Comparison of ENCODE assay signal across 28 cellular contexts in the genomic region with DNA sequence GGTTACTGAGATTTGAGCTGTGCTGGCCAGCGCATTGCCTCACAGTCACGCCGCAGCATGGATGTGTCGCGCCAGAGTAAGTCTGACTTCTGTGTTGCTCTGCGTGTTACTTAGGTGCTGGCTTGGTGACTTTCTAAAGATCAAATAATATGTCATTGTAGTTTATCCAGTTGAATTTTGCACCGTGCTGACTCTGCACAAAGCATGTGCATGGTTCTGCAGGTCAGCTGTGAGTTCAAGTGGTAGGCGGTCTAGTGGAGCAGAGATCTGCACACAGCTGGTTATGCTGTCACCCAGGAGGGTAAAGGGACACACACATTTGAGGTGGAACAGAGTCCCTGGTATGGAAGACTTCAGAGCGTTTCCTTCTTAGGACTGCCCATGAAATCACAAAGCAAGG.
DNase-seq lines count a peak whose midpoint lies in the region; ATAC-seq, FAIRE-seq and TF ChIP-seq lines count a peak whose summit lies in the region.
"Had no signal": no experiment of that assay in that cellular context is flagged by ENCODE, and none has a peak within 500 bp of the region (broad histone marks: within the 10 kb centered on the region; RNA-seq: fewer than 3 reads in every experiment).

No MANE protein-coding gene starts in this region.

- H3K36me3 Mint-ChIP-seq in endothelial cell (ENCODE audit: low read depth, unreplicated experiment): peaks cover 43% of the 10 kb centered on the region

- no peak overlapping the region for H2AK9ac ChIP-seq in IMR-90 (replicated peaks; ENCODE audit: low read depth, low read length, poor library complexity)

- H4K20me1 ChIP-seq in HepG2 (ENCODE audit: insufficient read depth, low read length) (no peaks in the 10 kb centered on the region), IMR-90 (ENCODE audit: insufficient read depth, low read length) (no peaks in the 10 kb centered on the region)
- H4K20me1 ChIP-seq: BLaER1 had no signal

- H3K79me1 ChIP-seq in IMR-90 (ENCODE audit: low read depth in 1 of 2, low read length in 2 of 2): 0 out of 4 replicates have a peak, but pooled peaks cover under 1 to 3% of the 10 kb centered on the region in 2 experiments

- H3K4me2 ChIP-seq in HepG2 (ENCODE audit: low read depth, low read length) (no peak overlapping the region), IMR-90 (ENCODE audit: low read depth, low read length) (no peak overlapping the region)
- H3K4me2 ChIP-seq: BLaER1 had no signal

- TF ChIP-seq CTCF in HepG2 (CRISPR knock-in tag; IDR thresholded peaks at IDR 0.05): no peak
- no peak for TF ChIP-seq CTCF in right lobe of liver (IDR thresholded peaks at IDR 0.05)
- TF ChIP-seq CTCF in IMR-90 (conservative IDR thresholded peaks at IDR 0.05; ENCODE audit: low read depth, low read length): no peak
- TF ChIP-seq CTCF in endothelial cell (IDR thresholded peaks at IDR 0.05; ENCODE audit: unreplicated experiment): no peak
- TF ChIP-seq CTCF in GM20000 (IDR thresholded peaks at IDR 0.05; ENCODE audit: extremely low read depth, missing control alignments): no peak

- no peak overlapping the region for H3K14ac ChIP-seq in IMR-90 (replicated peaks; ENCODE audit: low read depth, low read length)

- H3K4me1 ChIP-seq in HepG2 (ENCODE audit: insufficient read depth, low read length) (no peaks in the 10 kb centered on the region), right lobe of liver (no peaks in the 10 kb centered on the region), IMR-90 (ENCODE audit: control insufficient read depth, insufficient read depth, low read length) (no peaks in the 10 kb centered on the region)
- H3K4me1 ChIP-seq: BE2C, BLaER1 had no signal

- no peak overlapping the region for H3K4ac ChIP-seq in IMR-90 (ENCODE audit: low read depth, low read length)

- no peaks in the 10 kb centered on the region for H3K27me3 Mint-ChIP-seq in endothelial cell (ENCODE audit: unreplicated experiment)
- H3K27me3 Mint-ChIP-seq: CD4-positive, alpha-beta memory T cell; CD4-positive, CD25-positive, alpha-beta regulatory T cell; CD8-positive, alpha-beta memory T cell had no signal

- TF ChIP-seq RAD21 in HepG2 (CRISPR knock-in tag; IDR thresholded peaks at IDR 0.05): no peak
- no peak for TF ChIP-seq RAD21 in IMR-90 (IDR thresholded peaks at IDR 0.05; ENCODE audit: low read length)

- no peak overlapping the region for H2BK20ac ChIP-seq in IMR-90 (ENCODE audit: low read depth, low read length)

- in situ Hi-C loops in HepG2 (cut with HindIII; ENCODE audit: extremely low pct_ligation_motif_present, low pct_unique_long_range_greater_than_20kb) (no loop called here), IMR-90 (cut with MboI; ENCODE audit: low sequenced_read_pairs) (no loop called here)

- no peaks in the 10 kb centered on the region; the same call in 1 of the 2 replicates for H3K9me1 ChIP-seq in IMR-90 (ENCODE audit: insufficient read depth, low read length)

- BruUV-seq in HepG2 (replicated peaks; lab: Mats Ljungman, UMichigan): no TSS peak
- no TSS peak for BruUV-seq in IMR-90 (replicated peaks; lab: Mats Ljungman, UMichigan)

- no peak overlapping the region for H2AFZ ChIP-seq in HepG2 (ENCODE audit: low read length)
- H2AFZ ChIP-seq in IMR-90 (replicated peaks; ENCODE audit: low read length, poor library complexity): no peak overlapping the region

- H2AK5ac ChIP-seq in IMR-90 (ENCODE audit: low read depth, low read length): no peak overlapping the region

- DNase-seq in HepG2 (ENCODE audit: low spot score): no peak
- no peak for DNase-seq in right lobe of liver
- no peak for DNase-seq in IMR-90
- DNase-seq in endothelial cell (ENCODE audit: low spot score): no peak
- DNase-seq in urothelium cell line (ENCODE audit: low spot score): no peak
- DNase-seq in SW 1271 (lab: John Stamatoyannopoulos, UW): no peak
- no peak for DNase-seq in AML-193 (lab: John Stamatoyannopoulos, UW)
- no peak for DNase-seq in GM20000 (ENCODE audit: low spot score)
- DNase-seq: 8988T; BE2C; C1 segment of cervical spinal cord; CD4-positive, alpha-beta memory T cell; CD4-positive, CD25-positive, alpha-beta regulatory T cell; CD8-positive, alpha-beta memory T cell; COR-L47; DMS 273 treated with DMSO at 0.1 percent for 48 hours; DMS153; DMS53; DMS79; DND-41; EL; GDM1 had no signal

- H3K9ac ChIP-seq in HepG2 (ENCODE audit: insufficient read depth, low read depth, low read length) (no peak overlapping the region), IMR-90 (ENCODE audit: low read depth, low read length) (no peak overlapping the region)
- H3K9ac ChIP-seq: BLaER1 had no signal

- H3K36me3 ChIP-seq in HepG2 (replicated peaks in 1 of 2; ENCODE audit: control insufficient read depth in 1 of 2, insufficient read depth in 2 of 2, low read length in 2 of 2) (peaks cover 7 to 47% of the 10 kb centered on the region in 2 experiments), right lobe of liver (peaks cover 0 to 35% (median 12%) of the 10 kb centered on the region in 4 donors), IMR-90 (ENCODE audit: control insufficient read depth, insufficient read depth, low read length) (peaks cover 33% of the 10 kb centered on the region)
- H3K36me3 ChIP-seq: BE2C had no signal

- no peak overlapping the region for H3K18ac ChIP-seq in IMR-90 (ENCODE audit: low read depth, low read length)

- no peak overlapping the region for H4K8ac ChIP-seq in IMR-90 (ENCODE audit: low read depth in 2 of 2, low read length in 2 of 2)

- no peak for TF ChIP-seq POLR2A in HepG2 (IDR thresholded peaks at IDR 0.05; ENCODE audit: insufficient read depth in 1 of 2, low read depth in 2 of 2, low read length in 2 of 2)
- no peak for TF ChIP-seq POLR2A in right lobe of liver (IDR thresholded peaks at IDR 0.05)
- TF ChIP-seq POLR2A in IMR-90 (IDR thresholded peaks at IDR 0.05; ENCODE audit: low read depth, low read length): no peak

- H3K9me3 ChIP-seq in HepG2 (ENCODE audit: low read length) (no peaks in the 10 kb centered on the region), right lobe of liver (no peaks in the 10 kb centered on the region), IMR-90 (ENCODE audit: control insufficient read depth, insufficient read depth, low read length) (no peaks in the 10 kb centered on the region)
- H3K9me3 ChIP-seq: BE2C had no signal

- no peak for TF ChIP-seq EP300 in HepG2 (IDR thresholded peaks at IDR 0.05; ENCODE audit: low read depth in 2 of 2, low read length in 2 of 2)
- no peak for TF ChIP-seq EP300 in HepG2 (CRISPR knock-in tag; IDR thresholded peaks at IDR 0.05; ENCODE audit: borderline replicate concordance)

- H3K9me3 Mint-ChIP-seq in endothelial cell (ENCODE audit: unreplicated experiment): no peaks in the 10 kb centered on the region
- H3K9me3 Mint-ChIP-seq: CD4-positive, alpha-beta memory T cell; CD8-positive, alpha-beta memory T cell had no signal

- intact Hi-C loops in HepG2 (cut with micrococcal nuclease; ENCODE audit: unreplicated experiment): no loop called here
- intact Hi-C loops in right lobe of liver (cut with DNase I): no loop called here
- intact Hi-C loops in IMR-90 (cut with micrococcal nuclease): no loop called here

- 98% methylated on average over 9 of the region's 9 CpGs for WGBS in HepG2 (ENCODE audit: low lambda C conversion rate)
- 98% methylated on average over 6 of the region's 9 CpGs for WGBS in right lobe of liver (ENCODE audit: insufficient coverage, low coverage, low lambda C conversion rate, missing lambda C conversion rate)
- 96% methylated on average over 6 of the region's 9 CpGs; no CpG with 5 or more reads in 1 of the 2 experiments for WGBS in IMR-90 (ENCODE audit: extremely low coverage in 2 of 2, insufficient read length in 1 of 2), 2 experiments

- no peak overlapping the region for H3K27ac Mint-ChIP-seq in endothelial cell (ENCODE audit: unreplicated experiment)
- H3K27ac Mint-ChIP-seq: CD4-positive, alpha-beta memory T cell had no signal

- H3K79me2 ChIP-seq in HepG2 (ENCODE audit: insufficient read depth, low read length): no peaks in the 10 kb centered on the region

- H4K91ac ChIP-seq in IMR-90 (ENCODE audit: insufficient read depth, low read depth, low read length): no peak overlapping the region

- no peaks in the 10 kb centered on the region for H3K4me1 Mint-ChIP-seq in endothelial cell (ENCODE audit: unreplicated experiment)
- H3K4me1 Mint-ChIP-seq: CD14-positive monocyte; CD4-positive, alpha-beta memory T cell; CD4-positive, CD25-positive, alpha-beta regulatory T cell; CD8-positive, alpha-beta memory T cell had no signal

- H4K5ac ChIP-seq in IMR-90 (ENCODE audit: low read depth, low read length): no peak overlapping the region

- no peak overlapping the region for H3K56ac ChIP-seq in IMR-90 (ENCODE audit: extremely low read depth, insufficient read depth, low read length)

- ATAC-seq in HepG2 (no peak), right lobe of liver (no peak), IMR-90 (ENCODE audit: low read depth) (no peak)
- ATAC-seq: GM12878 had no signal

- H2BK120ac ChIP-seq in IMR-90 (ENCODE audit: low read depth, low read length): no peak overlapping the region

- POLR2A ChIA-PET in HepG2 (lab: Yijun Ruan, JAX): no interaction called here
- POLR2A ChIA-PET in IMR-90 (lab: Charles Lee; ENCODE audit: unreplicated experiment): no interaction called here

- H3K4me3 Mint-ChIP-seq in endothelial cell (ENCODE audit: unreplicated experiment): peak overlapping the region; percentile 80
- H3K4me3 Mint-ChIP-seq: CD14-positive monocyte; CD4-positive, alpha-beta memory T cell; CD4-positive, CD25-positive, alpha-beta regulatory T cell; CD8-positive, alpha-beta memory T cell had no signal

- dilution Hi-C loops in IMR-90 (cut with HindIII; ENCODE audit: low sequenced_read_pairs, unreplicated experiment): no loop called here

- no peak overlapping the region for H2BK15ac ChIP-seq in IMR-90 (ENCODE audit: low read depth, low read length)

- CTCF ChIA-PET in HepG2 (lab: Yijun Ruan, JAX; ENCODE audit: low intra/inter-chr PET ratio, low total read pairs): no interaction called here
- CTCF ChIA-PET in IMR-90 (lab: Yijun Ruan, JAX): no interaction called here

- H2BK5ac ChIP-seq in IMR-90 (ENCODE audit: low read depth, low read length, poor library complexity, severe bottlenecking): no peak overlapping the region

- no peak for FAIRE-seq in HepG2 (lab: Jason Lieb, UNC)
- peak; percentile 80 for FAIRE-seq in urothelium cell line (lab: Jason Lieb, UNC)
- FAIRE-seq: A204.1, GM12878, GM12892, GM18507 had no signal

- H3K27me3 ChIP-seq in HepG2 (ENCODE audit: control insufficient read depth in 1 of 2, insufficient read depth in 2 of 2, low read length in 2 of 2) (no peaks in the 10 kb centered on the region), right lobe of liver (no peaks in the 10 kb centered on the region), IMR-90 (ENCODE audit: control insufficient read depth, insufficient read depth, low read length) (no peaks in the 10 kb centered on the region)
- H3K27me3 ChIP-seq: BE2C, BLaER1 had no signal

- H3K27ac ChIP-seq in HepG2 (ENCODE audit: extremely low read length, insufficient read depth, low read length) (no peak overlapping the region), right lobe of liver (no peak overlapping the region), IMR-90 (ENCODE audit: insufficient read depth, low read length) (no peak overlapping the region)
- H3K27ac ChIP-seq: BLaER1 had no signal

- H3K23ac ChIP-seq in IMR-90 (ENCODE audit: low read depth, low read length): no peak overlapping the region

- H3K4me3 ChIP-seq in HepG2 (replicated peaks in 1 of 3; ENCODE audit: insufficient read depth in 1 of 3, low read depth in 2 of 3, low read length in 3 of 3) (no peak overlapping the region), right lobe of liver (no peak overlapping the region), IMR-90 (ENCODE audit: insufficient read depth, low read depth, low read length) (no peak overlapping the region)
- H3K4me3 ChIP-seq: BLaER1, GM12878 had no signal
